ENCODE assay signal across 8 cellular contexts in the genomic region with DNA sequence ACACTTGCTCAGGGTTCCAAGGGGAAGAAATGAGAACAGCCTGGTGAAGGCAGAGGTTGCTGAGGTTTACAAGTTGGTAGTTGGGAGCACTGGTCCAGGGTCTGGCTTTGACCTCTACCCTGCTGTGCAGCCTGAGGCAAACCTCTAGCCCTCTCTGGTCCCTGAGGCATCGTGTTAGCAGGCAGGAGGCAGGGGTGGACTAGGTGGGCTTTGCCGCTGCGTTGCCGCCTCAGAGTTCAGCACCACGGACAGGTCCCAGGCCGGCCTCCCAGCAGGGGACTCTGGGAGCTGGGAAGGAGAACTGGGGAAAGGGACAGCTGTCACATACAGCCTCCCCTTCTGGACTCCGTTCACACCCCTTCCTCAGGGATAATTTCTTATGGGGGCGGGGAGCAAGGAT. TPM values are rescaled to one million over a fixed set of nuclear protein-coding genes. Genes with fewer than 3 reads are reported as not detected.
DNase-seq lines count a peak whose midpoint lies in the region; ATAC-seq and TF ChIP-seq lines count a peak whose summit lies in the region.

No MANE protein-coding gene starts in this region.

- H3K4me3 Mint-ChIP-seq in activated naive CD4-positive, alpha-beta T cell treated with anti-CD3 and anti-CD28 coated beads for 36 hours: no peak overlapping the region

- no peak overlapping the region for H3K27ac Mint-ChIP-seq in activated naive CD4-positive, alpha-beta T cell treated with anti-CD3 and anti-CD28 coated beads for 36 hours

- TF ChIP-seq EP300 in Ishikawa (IDR thresholded peaks at IDR 0.05; ENCODE audit: borderline replicate concordance): no peak

- intact Hi-C loops in activated naive CD4-positive, alpha-beta T cell treated with anti-CD3 and anti-CD28 coated beads for 36 hours (cut with micrococcal nuclease): no loop called here

- no peaks in the 10 kb centered on the region for H3K9me3 Mint-ChIP-seq in activated naive CD4-positive, alpha-beta T cell treated with anti-CD3 and anti-CD28 coated beads for 36 hours

- no peak for TF ChIP-seq RAD21 in Ishikawa (IDR thresholded peaks at IDR 0.05; ENCODE audit: low read depth)

- peaks cover 2% of the 10 kb centered on the region for H3K4me1 Mint-ChIP-seq in activated naive CD4-positive, alpha-beta T cell treated with anti-CD3 and anti-CD28 coated beads for 36 hours (ENCODE audit: low read depth)

- H3K36me3 Mint-ChIP-seq in activated naive CD4-positive, alpha-beta T cell treated with anti-CD3 and anti-CD28 coated beads for 36 hours (ENCODE audit: low read depth): no peaks in the 10 kb centered on the region

- CTCF ChIA-PET in activated naive CD4-positive, alpha-beta T cell treated with anti-CD3 and anti-CD28 coated beads for 36 hours (lab: Charles Lee): no interaction called here

- H3K27me3 Mint-ChIP-seq in activated naive CD4-positive, alpha-beta T cell treated with anti-CD3 and anti-CD28 coated beads for 36 hours (ENCODE audit: low read depth): peaks cover 41% of the 10 kb centered on the region

- DNase-seq in CD1c-positive myeloid dendritic cell (ENCODE audit: extremely low spot score): peak; percentile 40
- peak; percentile 54 for DNase-seq in activated naive CD4-positive, alpha-beta T cell treated with anti-CD3 and anti-CD28 coated beads for 36 hours
- peak; percentile 2 for DNase-seq in kidney glomerular epithelial cell (lab: John Stamatoyannopoulos, UW)
- DNase-seq in NCI-H146 (lab: John Stamatoyannopoulos, UW): no peak
- no peak for DNase-seq in NCI-H2227 (lab: John Stamatoyannopoulos, UW; ENCODE audit: unreplicated experiment)

- ATAC-seq in GM21786 (IDR thresholded peaks at IDR 0.05; ENCODE audit: unreplicated experiment) (no peak), GM19395 (IDR thresholded peaks at IDR 0.05; ENCODE audit: unreplicated experiment) (no peak)

TF ChIP-seq in Ishikawa, 13 proteins besides CTCF, POLR2A, EP300 and RAD21:
- TF ChIP-seq CEBPB (IDR thresholded peaks at IDR 0.05): no peak
- no peak for TF ChIP-seq FOXM1 (IDR thresholded peaks at IDR 0.05; ENCODE audit: borderline replicate concordance, low read depth)
- peak; percentile 68; the same call in 1 of the 2 replicates for TF ChIP-seq ZBTB7A (IDR thresholded peaks at IDR 0.05; ENCODE audit: low read depth)
- TF ChIP-seq, protein P1, sequence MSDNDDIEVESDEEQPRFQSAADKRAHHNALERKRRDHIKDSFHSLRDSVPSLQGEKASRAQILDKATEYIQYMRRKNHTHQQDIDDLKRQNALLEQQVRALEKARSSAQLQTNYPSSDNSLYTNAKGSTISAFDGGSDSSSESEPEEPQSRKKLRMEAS (IDR thresholded peaks at IDR 0.05): peak; percentile 57; the same call in 1 of the 2 replicates
- TF ChIP-seq, protein P2, sequence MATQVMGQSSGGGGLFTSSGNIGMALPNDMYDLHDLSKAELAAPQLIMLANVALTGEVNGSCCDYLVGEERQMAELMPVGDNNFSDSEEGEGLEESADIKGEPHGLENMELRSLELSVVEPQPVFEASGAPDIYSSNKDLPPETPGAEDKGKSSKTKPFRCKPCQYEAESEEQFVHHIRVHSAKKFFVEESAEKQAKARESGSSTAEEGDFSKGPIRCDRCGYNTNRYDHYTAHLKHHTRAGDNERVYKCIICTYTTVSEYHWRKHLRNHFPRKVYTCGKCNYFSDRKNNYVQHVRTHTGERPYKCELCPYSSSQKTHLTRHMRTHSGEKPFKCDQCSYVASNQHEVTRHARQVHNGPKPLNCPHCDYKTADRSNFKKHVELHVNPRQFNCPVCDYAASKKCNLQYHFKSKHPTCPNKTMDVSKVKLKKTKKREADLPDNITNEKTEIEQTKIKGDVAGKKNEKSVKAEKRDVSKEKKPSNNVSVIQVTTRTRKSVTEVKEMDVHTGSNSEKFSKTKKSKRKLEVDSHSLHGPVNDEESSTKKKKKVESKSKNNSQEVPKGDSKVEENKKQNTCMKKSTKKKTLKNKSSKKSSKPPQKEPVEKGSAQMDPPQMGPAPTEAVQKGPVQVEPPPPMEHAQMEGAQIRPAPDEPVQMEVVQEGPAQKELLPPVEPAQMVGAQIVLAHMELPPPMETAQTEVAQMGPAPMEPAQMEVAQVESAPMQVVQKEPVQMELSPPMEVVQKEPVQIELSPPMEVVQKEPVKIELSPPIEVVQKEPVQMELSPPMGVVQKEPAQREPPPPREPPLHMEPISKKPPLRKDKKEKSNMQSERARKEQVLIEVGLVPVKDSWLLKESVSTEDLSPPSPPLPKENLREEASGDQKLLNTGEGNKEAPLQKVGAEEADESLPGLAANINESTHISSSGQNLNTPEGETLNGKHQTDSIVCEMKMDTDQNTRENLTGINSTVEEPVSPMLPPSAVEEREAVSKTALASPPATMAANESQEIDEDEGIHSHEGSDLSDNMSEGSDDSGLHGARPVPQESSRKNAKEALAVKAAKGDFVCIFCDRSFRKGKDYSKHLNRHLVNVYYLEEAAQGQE (IDR thresholded peaks at IDR 0.05; ENCODE audit: low read depth): peak; percentile 97

RNA-seq across cellular contexts. Expression of a gene that starts 3.1 kb away (rescaled TPM):
- total RNA-seq in activated naive CD4-positive, alpha-beta T cell treated with anti-CD3 and anti-CD28 coated beads for 36 hours: not detected

RNA-seq across cellular contexts. Expression of a gene that starts 11.7 kb away (rescaled TPM):
- total RNA-seq in activated naive CD4-positive, alpha-beta T cell treated with anti-CD3 and anti-CD28 coated beads for 36 hours: 10 to 100 TPM; 32.4 to 34.2 TPM

RNA-seq across cellular contexts. Expression of a gene that starts 22.8 kb away (rescaled TPM):
- total RNA-seq in activated naive CD4-positive, alpha-beta T cell treated with anti-CD3 and anti-CD28 coated beads for 36 hours: 10 to 100 TPM; 48.4 to 49.3 TPM

RNA-seq across cellular contexts. Expression of a gene that starts 22.9 kb away (rescaled TPM):
- total RNA-seq in activated naive CD4-positive, alpha-beta T cell treated with anti-CD3 and anti-CD28 coated beads for 36 hours: 10 to 100 TPM; 14.0 to 16.1 TPM

RNA-seq across cellular contexts. Expression of a gene that starts 44.8 kb away (rescaled TPM):
- total RNA-seq in activated naive CD4-positive, alpha-beta T cell treated with anti-CD3 and anti-CD28 coated beads for 36 hours: 1 to 10 TPM; 3.1 to 4.6 TPM

Comparison
In these comparisons a context has a peak if more than half of its experiments do, and no peak if none do; other contexts are left out.
1. DNase-seq: peak in CD1c-positive myeloid dendritic cell (single experiment), activated naive CD4-positive, alpha-beta T cell treated with anti-CD3 and anti-CD28 coated beads for 36 hours (single experiment) and kidney glomerular epithelial cell (single experiment); none in NCI-H146 (single experiment) and NCI-H2227 (single experiment).